In the genomic region with DNA sequence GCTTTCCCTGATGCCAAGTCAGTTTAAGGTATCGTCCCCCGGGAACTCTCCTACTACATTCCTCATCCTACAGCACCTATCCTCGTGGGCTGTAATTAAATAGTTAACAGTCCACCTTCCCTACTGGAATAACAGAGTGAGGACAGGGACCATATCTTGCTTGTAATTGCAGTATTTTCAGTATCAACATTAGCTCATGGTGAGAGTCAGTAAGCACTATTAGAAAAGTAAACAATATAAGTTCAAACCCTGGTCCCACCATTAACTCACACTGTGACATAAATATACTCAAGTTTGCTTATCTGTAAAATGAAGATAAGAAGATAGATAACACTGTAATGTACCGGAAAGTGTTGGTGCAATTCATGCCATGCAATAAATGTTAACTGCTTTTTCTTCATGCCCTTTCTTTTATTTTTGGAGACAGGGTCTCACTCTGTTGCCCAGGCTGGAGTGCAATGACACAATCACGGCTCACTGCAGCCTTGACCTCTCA, we compare ENCODE assay signal across 19 cellular contexts.
"Had no signal": no experiment of that assay in that cellular context is flagged by ENCODE, and none has a peak within 500 bp of the region (broad histone marks: within the 10 kb centered on the region; RNA-seq: fewer than 3 reads in every experiment).

No MANE protein-coding gene starts in this region.

- ATAC-seq: esophagus mucosa; heart right ventricle; left ventricle myocardium superior; naive thymus-derived CD4-positive, alpha-beta T cell; stimulated activated naive B cell treated with anti-CD40 and anti-IgM and Interleukin-4, amounts not matched to agents 10 μg/mL and 1 μg/mL and 100 μg/mL, for 72 hours; upper lobe of right lung had no signal

- H3K27ac Mint-ChIP-seq: activated naive CD4-positive, alpha-beta T cell treated with anti-CD3 and anti-CD28 coated beads, Interleukin-2, amount 50 U/mL, for 24 hours; immature natural killer cell; naive thymus-derived CD4-positive, alpha-beta T cell; stimulated activated naive B cell treated with anti-CD40 and anti-IgM and Interleukin-4, amounts not matched to agents 10 μg/mL and 1 μg/mL and 100 μg/mL, for 72 hours had no signal

- H3K9me3 ChIP-seq: neutrophil, pancreas, sigmoid colon, upper lobe of right lung had no signal

- DNase-seq: activated CD4-positive, alpha-beta T cell treated with anti-CD3 and anti-CD28 coated beads, Interleukin-2, amount 50 U/mL, for 4 hours; activated gamma-delta T cell; cerebellar nuclear complex; effector CD4-positive, alpha-beta T cell; heart right ventricle; immature natural killer cell; kidney glomerular epithelial cell; left ventricle myocardium superior; naive thymus-derived CD4-positive, alpha-beta T cell; pancreas; sigmoid colon; spleen; stimulated activated CD4-positive, alpha-beta T cell treated with anti-CD3 and anti-CD28 coated beads, Interleukin-4, amount 100 ng/mL, for 4 hours; stimulated activated naive B cell treated with anti-CD40 and anti-IgM and Interleukin-4, amounts not matched to agents 10 μg/mL and 1 μg/mL and 100 μg/mL, for 72 hours; T-helper 9 cell; upper lobe of right lung had no signal

- H3K36me3 Mint-ChIP-seq: naive thymus-derived CD4-positive, alpha-beta T cell had no signal

- H3K27me3 Mint-ChIP-seq: stimulated activated naive B cell treated with anti-CD40 and anti-IgM and Interleukin-4, amounts not matched to agents 10 μg/mL and 1 μg/mL and 100 μg/mL, for 72 hours had no signal

- H3K4me1 Mint-ChIP-seq: activated naive CD4-positive, alpha-beta T cell treated with anti-CD3 and anti-CD28 coated beads, Interleukin-2, amount 50 U/mL, for 24 hours; immature natural killer cell; naive thymus-derived CD4-positive, alpha-beta T cell had no signal

- H3K4me3 ChIP-seq: heart right ventricle, pancreas, sigmoid colon, spleen, upper lobe of right lung had no signal

- H3K36me3 ChIP-seq: neutrophil, sigmoid colon, spleen, upper lobe of right lung had no signal

- H3K4me1 ChIP-seq: upper lobe of right lung had no signal

- H3K4me3 Mint-ChIP-seq: activated naive CD4-positive, alpha-beta T cell treated with anti-CD3 and anti-CD28 coated beads, Interleukin-2, amount 50 U/mL, for 24 hours; immature natural killer cell; naive thymus-derived CD4-positive, alpha-beta T cell; stimulated activated naive B cell treated with anti-CD40 and anti-IgM and Interleukin-4, amounts not matched to agents 10 μg/mL and 1 μg/mL and 100 μg/mL, for 72 hours had no signal

- H3K9me3 Mint-ChIP-seq: activated naive CD4-positive, alpha-beta T cell treated with anti-CD3 and anti-CD28 coated beads, Interleukin-2, amount 50 U/mL, for 24 hours; immature natural killer cell had no signal

- H3K27ac ChIP-seq: heart right ventricle, neutrophil, pancreas, sigmoid colon, upper lobe of right lung had no signal
